1 cellular context compared by ENCODE assay signal in genomic region chr7:27198871-27199801, GRCh38.
TF ChIP-seq lines count a peak whose summit lies in the region.

No MANE protein-coding gene starts in this region.

TF ChIP-seq in HEK293T, 16 proteins besides CTCF, POLR2A, EP300 and RAD21 (continued from another document):
- TF ChIP-seq PKNOX1 (IDR thresholded peaks at IDR 0.05), result no peak
TF ChIP-seq in HEK293T: peak in this region for 0.
